Comparison of ENCODE assay signal across 22 cellular contexts in the genomic region with DNA sequence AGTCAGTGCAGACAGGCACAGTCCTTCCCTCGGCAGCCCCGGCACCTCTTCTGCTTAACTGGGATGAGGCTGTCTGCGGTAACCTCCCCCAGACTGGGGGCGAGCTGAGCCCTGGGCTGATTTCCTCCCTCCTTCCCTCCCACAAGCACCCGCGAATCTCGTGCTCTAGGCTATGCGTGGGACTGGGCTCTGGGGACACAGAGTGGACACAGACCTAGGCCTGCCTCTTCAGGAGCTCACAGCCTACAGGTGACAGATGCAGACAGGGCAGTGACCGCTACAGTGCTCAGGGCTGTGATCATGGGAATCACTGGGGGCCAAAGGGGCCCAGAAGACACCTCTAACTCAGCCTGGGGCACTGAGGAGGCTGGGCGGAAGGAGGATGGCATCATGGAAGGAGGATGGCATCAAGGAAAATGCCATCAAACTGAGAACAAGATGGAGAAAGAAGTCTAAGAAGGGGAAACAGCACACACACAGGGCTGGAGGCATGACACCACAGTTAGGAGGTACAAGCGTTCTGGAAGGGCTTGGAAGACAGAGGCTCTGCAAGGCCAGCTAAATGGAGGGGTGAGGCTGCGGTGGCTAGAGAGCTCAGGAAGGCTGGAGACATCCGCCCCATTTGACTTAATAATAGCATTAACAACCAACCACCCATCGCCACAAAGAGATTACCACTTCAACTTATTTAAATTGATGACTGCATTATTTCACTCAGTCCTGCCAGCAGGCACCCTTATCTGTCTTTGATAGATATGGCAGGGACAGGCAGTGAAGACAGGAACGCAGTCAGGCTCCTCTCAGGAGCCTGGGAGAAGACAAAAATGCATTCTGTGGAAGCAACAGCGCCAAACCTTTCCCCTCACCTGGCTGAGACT. TPM values are rescaled to one million over a fixed set of nuclear protein-coding genes. Genes with fewer than 3 reads are reported as not detected.
DNase-seq lines count a peak whose midpoint lies in the region; ATAC-seq and TF ChIP-seq lines count a peak whose summit lies in the region.
"Had no signal": no experiment of that assay in that cellular context is flagged by ENCODE, and none has a peak within 500 bp of the region (broad histone marks: within the 10 kb centered on the region; RNA-seq: fewer than 3 reads in every experiment).

No MANE protein-coding gene starts in this region.

- no peak overlapping the region for H4K91ac ChIP-seq in IMR-90 (ENCODE audit: insufficient read depth, low read depth, low read length)

- H3K27me3 Mint-ChIP-seq in mesothelial cell of epicardium (ENCODE audit: low read depth) = peaks cover 10% of the 10 kb centered on the region
- peaks cover 16 to 20% of the 10 kb centered on the region in 2 donors for H3K27me3 Mint-ChIP-seq in CD4-positive, alpha-beta memory T cell

- H3K4me1 Mint-ChIP-seq in mesothelial cell of epicardium = peaks cover 35% of the 10 kb centered on the region
- H3K4me1 Mint-ChIP-seq in CD4-positive, alpha-beta memory T cell = peaks cover under 1 to 11% (median 6%) of the 10 kb centered on the region in 4 donors

- no peaks in the 10 kb centered on the region for H3K9me3 Mint-ChIP-seq in mesothelial cell of epicardium
- peaks cover 0 to 3% (median 0%) of the 10 kb centered on the region in 8 donors for H3K9me3 Mint-ChIP-seq in CD4-positive, alpha-beta memory T cell
- H3K9me3 Mint-ChIP-seq: activated CD4-positive, alpha-beta memory T cell treated with anti-CD3 and anti-CD28 coated beads for 36 hours; activated naive CD8-positive, alpha-beta T cell treated with anti-CD3 and anti-CD28 coated beads for 36 hours; activated T-helper 17 cell treated with anti-CD3 and anti-CD28 coated beads, Interleukin-2, amount 50 U/mL, for 72 hours; IgD-negative memory B cell; naive thymus-derived CD4-positive, alpha-beta T cell; T-helper 2 cell treated with Interferon-gamma antibody and Interleukin-4, amounts not matched to agents 5 μg/mL and 100 μg/mL, for 36 hours had no signal

- H3K9ac ChIP-seq in IMR-90 (ENCODE audit: low read depth, low read length) = no peak overlapping the region
- H3K9ac ChIP-seq: BLaER1 treated with 17β-estradiol and CSF1 and Interleukin-3, amounts not matched to agents 10 nM and 100 nM had no signal

- H2AFZ ChIP-seq in IMR-90 (replicated peaks; ENCODE audit: low read length, poor library complexity) = peak overlapping the region; percentile 15

- no peak overlapping the region for H2AK5ac ChIP-seq in IMR-90 (ENCODE audit: low read depth, low read length)

- H3K4ac ChIP-seq in IMR-90 (ENCODE audit: low read depth, low read length) = no peak overlapping the region

- H3K4me1 ChIP-seq in IMR-90 (ENCODE audit: control insufficient read depth, insufficient read depth, low read length) = peaks cover 7% of the 10 kb centered on the region
- peaks cover 5% of the 10 kb centered on the region for H3K4me1 ChIP-seq in CD4-positive, alpha-beta memory T cell (ENCODE audit: insufficient read depth, low read length)

- H3K27ac ChIP-seq in IMR-90 (ENCODE audit: insufficient read depth, low read length) = no peak overlapping the region
- H3K27ac ChIP-seq in CD4-positive, alpha-beta memory T cell (ENCODE audit: low read depth, low read length) = no peak overlapping the region
- H3K27ac ChIP-seq: BLaER1 treated with 17β-estradiol and CSF1 and Interleukin-3, amounts not matched to agents 10 nM and 100 nM had no signal

- no peaks in the 10 kb centered on the region for H3K36me3 ChIP-seq in IMR-90 (ENCODE audit: control insufficient read depth, insufficient read depth, low read length)
- no peaks in the 10 kb centered on the region for H3K36me3 ChIP-seq in CD4-positive, alpha-beta memory T cell (ENCODE audit: insufficient read depth, low read length)
- H3K36me3 ChIP-seq: BLaER1 treated with 17β-estradiol and CSF1 and Interleukin-3, amounts not matched to agents 10 nM and 100 nM had no signal

- no peak overlapping the region for H2BK120ac ChIP-seq in IMR-90 (ENCODE audit: low read depth, low read length)

- no peak for TF ChIP-seq RAD21 in IMR-90 (IDR thresholded peaks at IDR 0.05; ENCODE audit: low read length)

- TF ChIP-seq POLR2A in IMR-90 (IDR thresholded peaks at IDR 0.05; ENCODE audit: low read depth, low read length) (no peak), erythroblast (IDR thresholded peaks at IDR 0.05; ENCODE audit: low read length) (no peak)

- in situ Hi-C loops in IMR-90 (cut with MboI; ENCODE audit: low sequenced_read_pairs) = no loop called here

- no peak overlapping the region for H2BK20ac ChIP-seq in IMR-90 (ENCODE audit: low read depth, low read length)

- no peaks in the 10 kb centered on the region for H3K36me3 Mint-ChIP-seq in mesothelial cell of epicardium
- H3K36me3 Mint-ChIP-seq in CD4-positive, alpha-beta memory T cell = peaks cover under 1 to 2% of the 10 kb centered on the region in 2 donors
- H3K36me3 Mint-ChIP-seq: activated CD4-positive, alpha-beta memory T cell treated with anti-CD3 and anti-CD28 coated beads for 36 hours had no signal

- DNase-seq in IMR-90 = no peak
- DNase-seq in erythroblast (lab: John Stamatoyannopoulos, UW) = peak; percentile 38 to 51
- DNase-seq in mesothelial cell of epicardium (ENCODE audit: low spot score in 2 of 2, unreplicated experiment in 2 of 2) = no peak
- no peak for DNase-seq in hypothalamus (lab: John Stamatoyannopoulos, UW)
- no peak for DNase-seq in iPS-NIHi7 (ENCODE audit: extremely low spot score)
- DNase-seq in CD4-positive, alpha-beta memory T cell = no peak
- DNase-seq in NCI-H1436 (lab: John Stamatoyannopoulos, UW) = no peak
- DNase-seq: activated CD4-positive, alpha-beta memory T cell treated with anti-CD3 and anti-CD28 coated beads for 36 hours; activated CD8-positive, alpha-beta memory T cell treated with anti-CD3 and anti-CD28 coated beads, Interleukin-2, amount 50 U/mL, for 48 hours; activated naive CD8-positive, alpha-beta T cell treated with anti-CD3 and anti-CD28 coated beads for 36 hours; cerebellar nuclear complex; naive thymus-derived CD4-positive, alpha-beta T cell; NCI-H1417; NCI-H524; stimulated activated CD4-positive, alpha-beta T cell treated with anti-CD3 and anti-CD28 coated beads, Interleukin-4, amount 100 ng/mL, for 4 hours; stimulated activated naive CD4-positive, alpha-beta T cell treated with Interleukin-2 at 50 U/mL for 16 hours had no signal

- H3K27ac Mint-ChIP-seq in mesothelial cell of epicardium = peak overlapping the region; percentile 73
- no peak overlapping the region for H3K27ac Mint-ChIP-seq in CD4-positive, alpha-beta memory T cell
- H3K27ac Mint-ChIP-seq: activated CD4-positive, alpha-beta memory T cell treated with anti-CD3 and anti-CD28 coated beads for 36 hours; activated naive CD8-positive, alpha-beta T cell treated with anti-CD3 and anti-CD28 coated beads for 36 hours; activated T-helper 17 cell treated with anti-CD3 and anti-CD28 coated beads, Interleukin-2, amount 50 U/mL, for 72 hours; IgD-negative memory B cell; naive thymus-derived CD4-positive, alpha-beta T cell; T-helper 2 cell treated with Interferon-gamma antibody and Interleukin-4, amounts not matched to agents 5 μg/mL and 100 μg/mL, for 36 hours had no signal

- POLR2A ChIA-PET in IMR-90 (lab: Charles Lee; ENCODE audit: unreplicated experiment) = no interaction called here
- POLR2A ChIA-PET in CD4-positive, alpha-beta memory T cell (lab: Charles Lee; ENCODE audit: partially characterized antibody) = no interaction called here

- no peak overlapping the region for H4K5ac ChIP-seq in IMR-90 (ENCODE audit: low read depth, low read length)

- dilution Hi-C loops in IMR-90 (cut with HindIII; ENCODE audit: low sequenced_read_pairs, unreplicated experiment) = no loop called here

- 86% methylated on average over 3 of the region's 16 CpGs; no CpG with 5 or more reads in 1 of the 2 experiments for WGBS in IMR-90 (ENCODE audit: extremely low coverage in 2 of 2, insufficient read length in 1 of 2), 2 experiments

- no peaks in the 10 kb centered on the region for H3K9me1 ChIP-seq in IMR-90 (ENCODE audit: insufficient read depth, low read length)

- H3K4me3 ChIP-seq in IMR-90 (ENCODE audit: insufficient read depth, low read depth, low read length) = no peak overlapping the region
- no peak overlapping the region for H3K4me3 ChIP-seq in CD4-positive, alpha-beta memory T cell (ENCODE audit: low read length in 2 of 2)
- H3K4me3 ChIP-seq: BLaER1 treated with 17β-estradiol and CSF1 and Interleukin-3, amounts not matched to agents 10 nM and 100 nM had no signal

- H3K27me3 ChIP-seq in IMR-90 (ENCODE audit: control insufficient read depth, insufficient read depth, low read length) = peaks cover 4% of the 10 kb centered on the region; the same call in 1 of the 2 replicates
- peaks cover 12% of the 10 kb centered on the region for H3K27me3 ChIP-seq in CD4-positive, alpha-beta memory T cell (ENCODE audit: insufficient read depth, low read length)

- H3K79me1 ChIP-seq in IMR-90 (ENCODE audit: low read depth in 1 of 2, low read length in 2 of 2) = no peaks in the 10 kb centered on the region

- H3K9me3 ChIP-seq in IMR-90 (ENCODE audit: control insufficient read depth, insufficient read depth, low read length) = no peaks in the 10 kb centered on the region; the same call in 1 of the 2 replicates
- H3K9me3 ChIP-seq in CD4-positive, alpha-beta memory T cell (ENCODE audit: control insufficient read depth in 1 of 2, low read length in 2 of 2) = no peaks in the 10 kb centered on the region
- H3K9me3 ChIP-seq: BLaER1 treated with 17β-estradiol and CSF1 and Interleukin-3, amounts not matched to agents 10 nM and 100 nM had no signal

- CTCF ChIA-PET in IMR-90 (lab: Yijun Ruan, JAX) = interaction anchor here (0.6 kb wide), 1 partner anchor 10 kb away, joined by 3 read pairs; no protein-coding TSS in a partner anchor
- CTCF ChIA-PET in CD4-positive, alpha-beta memory T cell (lab: Charles Lee; ENCODE audit: partially characterized antibody) = interaction anchor here (0.7 kb wide), 1 partner anchor 29 kb away, joined by 3 read pairs; no protein-coding TSS in a partner anchor

- TF ChIP-seq CTCF in IMR-90 (conservative IDR thresholded peaks at IDR 0.05; ENCODE audit: low read depth, low read length) (no peak), mesothelial cell of epicardium (IDR thresholded peaks at IDR 0.05; ENCODE audit: unreplicated experiment) (no peak)

- no peak overlapping the region for H2AK9ac ChIP-seq in IMR-90 (replicated peaks; ENCODE audit: low read depth, low read length, poor library complexity)

- BruUV-seq in IMR-90 (replicated peaks; lab: Mats Ljungman, UMichigan) = no TSS peak

- H4K8ac ChIP-seq in IMR-90 (ENCODE audit: low read depth in 2 of 2, low read length in 2 of 2) = no peak overlapping the region

- no peak overlapping the region for H3K56ac ChIP-seq in IMR-90 (ENCODE audit: extremely low read depth, insufficient read depth, low read length)

- no peak overlapping the region for H3K18ac ChIP-seq in IMR-90 (ENCODE audit: low read depth, low read length)

- no peak overlapping the region for H3K4me2 ChIP-seq in IMR-90 (ENCODE audit: low read depth, low read length)
- H3K4me2 ChIP-seq: BLaER1 treated with 17β-estradiol and CSF1 and Interleukin-3, amounts not matched to agents 10 nM and 100 nM had no signal

- intact Hi-C loops in IMR-90 (cut with micrococcal nuclease) = no loop called here
- intact Hi-C loops in CD4-positive, alpha-beta memory T cell (cut with micrococcal nuclease) = no loop called here

- H4K20me1 ChIP-seq in IMR-90 (ENCODE audit: insufficient read depth, low read length) = no peaks in the 10 kb centered on the region
- H4K20me1 ChIP-seq: BLaER1 treated with 17β-estradiol and CSF1 and Interleukin-3, amounts not matched to agents 10 nM and 100 nM had no signal

- no peak overlapping the region for H3K14ac ChIP-seq in IMR-90 (replicated peaks; ENCODE audit: low read depth, low read length)

- H3K4me3 Mint-ChIP-seq in mesothelial cell of epicardium = no peak overlapping the region
- H3K4me3 Mint-ChIP-seq in CD4-positive, alpha-beta memory T cell = no peak overlapping the region
- H3K4me3 Mint-ChIP-seq: activated CD4-positive, alpha-beta memory T cell treated with anti-CD3 and anti-CD28 coated beads for 36 hours; activated naive CD8-positive, alpha-beta T cell treated with anti-CD3 and anti-CD28 coated beads for 36 hours; activated T-helper 17 cell treated with anti-CD3 and anti-CD28 coated beads, Interleukin-2, amount 50 U/mL, for 72 hours; IgD-negative memory B cell; naive thymus-derived CD4-positive, alpha-beta T cell; T-helper 2 cell treated with Interferon-gamma antibody and Interleukin-4, amounts not matched to agents 5 μg/mL and 100 μg/mL, for 36 hours had no signal

- no peak overlapping the region for H2BK15ac ChIP-seq in IMR-90 (ENCODE audit: low read depth, low read length)

- no peak overlapping the region; the same call in 1 of the 2 replicates for H3K23ac ChIP-seq in IMR-90 (ENCODE audit: low read depth, low read length)

- ATAC-seq in IMR-90 (ENCODE audit: low read depth) = no peak
- no peak for ATAC-seq in SK-N-SH treated with all-trans-retinoic acid at 6 μM for 48 hours
- ATAC-seq: activated T-helper 17 cell treated with anti-CD3 and anti-CD28 coated beads, Interleukin-2, amount 50 U/mL, for 72 hours; naive thymus-derived CD4-positive, alpha-beta T cell; sciatic nerve had no signal

- no peak overlapping the region for H2BK5ac ChIP-seq in IMR-90 (ENCODE audit: low read depth, low read length, poor library complexity, severe bottlenecking)

RNA-seq across cellular contexts. Expression of a gene that starts 4.2 kb away (rescaled TPM):
- total RNA-seq in IMR-90 (2012; rRNA removed) = 0.28 and 0.72 TPM in 2 replicates
- polyA plus RNA-seq in IMR-90 (2012; rRNA removed) = 0.62 and 0.79 TPM in 2 replicates
- polyA plus RNA-seq in IMR-90 (2012; cell fraction: cytosol; rRNA removed) = 0.08 and 0.42 TPM in 2 replicates
- polyA plus RNA-seq in IMR-90 (2012; cell fraction: nucleus; rRNA removed; ENCODE audit: low replicate concordance) = 0.40 and 0.60 TPM in 2 replicates
- 8.0 to 10.1 TPM (median 8.4 TPM) in 3 replicates for total RNA-seq in mesothelial cell of epicardium
- not detected for total RNA-seq in CD4-positive, alpha-beta memory T cell
- polyA plus RNA-seq in CD4-positive, alpha-beta memory T cell = not detected
- total RNA-seq: activated naive CD8-positive, alpha-beta T cell treated with anti-CD3 and anti-CD28 coated beads for 36 hours had no signal
- polyA plus RNA-seq: IgD-negative memory B cell; naive thymus-derived CD4-positive, alpha-beta T cell had no signal

Comparison
In these comparisons a context has a peak if more than half of its experiments do, and no peak if none do; other contexts are left out.
1. DNase-seq: peak in erythroblast (2 of 2); none in IMR-90 (single experiment), mesothelial cell of epicardium (0 of 2), hypothalamus (0 of 51), iPS-NIHi7 (single experiment), CD4-positive, alpha-beta memory T cell (0 of 5) and NCI-H1436 (single experiment).